In the genomic region with DNA sequence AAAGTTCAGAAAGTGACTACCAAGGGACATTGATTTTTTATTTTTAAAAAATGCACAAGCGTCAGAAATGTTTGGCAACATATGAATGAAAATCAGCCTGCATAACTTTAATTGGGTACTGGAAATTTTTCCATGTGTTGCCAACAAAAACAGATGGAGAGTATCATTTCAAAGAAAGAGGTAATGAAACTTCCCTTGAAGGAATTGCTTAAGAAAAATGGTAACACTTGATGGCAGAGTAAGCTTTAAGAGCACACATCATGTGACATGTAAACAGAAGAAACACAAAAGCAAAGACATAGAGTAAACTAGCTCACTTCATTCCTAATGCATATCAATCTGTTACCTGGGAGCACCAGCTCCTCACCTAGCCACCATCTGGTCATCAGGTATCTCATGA, we compare ENCODE assay signal across 19 cellular contexts. TPM values are rescaled to one million over a fixed set of nuclear protein-coding genes. Genes with fewer than 3 reads are reported as not detected.
"Had no signal": no experiment of that assay in that cellular context is flagged by ENCODE, and none has a peak within 500 bp of the region (broad histone marks: within the 10 kb centered on the region; RNA-seq: fewer than 3 reads in every experiment).

No MANE protein-coding gene starts in this region.

- FAIRE-seq: urothelium cell line had no signal

- H3K36me3 ChIP-seq: breast epithelium, left ventricle myocardium inferior, thyroid gland had no signal

- H3K27me3 ChIP-seq: breast epithelium, dorsolateral prefrontal cortex, thyroid gland had no signal

- ATAC-seq: natural killer cell; stimulated activated naive B cell treated with anti-CD40 and anti-IgM and Interleukin-4, amounts not matched to agents 10 μg/mL and 1 μg/mL and 100 μg/mL, for 72 hours had no signal

- H3K9me3 Mint-ChIP-seq: activated naive CD8-positive, alpha-beta T cell treated with anti-CD3 and anti-CD28 coated beads, Interleukin-2, amount 10 ng/mL, durations not matched to agents 7 days and 5 days; activated T-helper 1 cell treated with anti-CD3 and anti-CD28 coated beads, Interleukin-12 subunit alpha, Interleukin-12 subunit beta, Interleukin-2, Interleukin-4 antibody, amounts not matched to agents 30 ng/mL and 10 ng/mL and 1 ng/mL, durations not matched to agents 14 hours and 24 hours and 36 hours; endodermal cell; natural killer cell; stimulated activated naive B cell treated with anti-CD40 and anti-IgM and Interleukin-4, amounts not matched to agents 10 μg/mL and 1 μg/mL and 100 μg/mL, for 72 hours had no signal

- DNase-seq: activated naive CD8-positive, alpha-beta T cell treated with anti-CD3 and anti-CD28 coated beads, Interleukin-2, amount 10 ng/mL, durations not matched to agents 7 days and 5 days; anterior cingulate cortex; dorsolateral prefrontal cortex; endodermal cell; erythroblast; glutamatergic neuron; left ventricle myocardium inferior; natural killer cell; stimulated activated CD4-positive, alpha-beta T cell treated with anti-CD3 and anti-CD28 coated beads, Interleukin-15, amount 100 ng/mL, for 24 hours; stimulated activated CD4-positive, alpha-beta T cell treated with anti-CD3 and anti-CD28 coated beads, Interleukin-4, amount 100 ng/mL, for 1 hour; stimulated activated naive B cell treated with anti-CD40 and anti-IgM and Interleukin-4, amounts not matched to agents 10 μg/mL and 1 μg/mL and 100 μg/mL, for 72 hours; thyroid gland had no signal

- H3K4me3 Mint-ChIP-seq: activated naive CD8-positive, alpha-beta T cell treated with anti-CD3 and anti-CD28 coated beads, Interleukin-2, amount 10 ng/mL, durations not matched to agents 7 days and 5 days; activated T-helper 1 cell treated with anti-CD3 and anti-CD28 coated beads, Interleukin-12 subunit alpha, Interleukin-12 subunit beta, Interleukin-2, Interleukin-4 antibody, amounts not matched to agents 30 ng/mL and 10 ng/mL and 1 ng/mL, durations not matched to agents 14 hours and 24 hours and 36 hours; endodermal cell; memory B cell; natural killer cell; stimulated activated naive B cell treated with anti-CD40 and anti-IgM and Interleukin-4, amounts not matched to agents 10 μg/mL and 1 μg/mL and 100 μg/mL, for 72 hours had no signal

- H3K9me3 ChIP-seq: breast epithelium, left ventricle myocardium inferior, thyroid gland had no signal

- H3K27ac ChIP-seq: dorsolateral prefrontal cortex, left ventricle myocardium inferior, thyroid gland had no signal

- H3K4me1 Mint-ChIP-seq: activated naive CD8-positive, alpha-beta T cell treated with anti-CD3 and anti-CD28 coated beads, Interleukin-2, amount 10 ng/mL, durations not matched to agents 7 days and 5 days; memory B cell; natural killer cell; stimulated activated naive B cell treated with anti-CD40 and anti-IgM and Interleukin-4, amounts not matched to agents 10 μg/mL and 1 μg/mL and 100 μg/mL, for 72 hours had no signal

- H3K4me1 ChIP-seq: breast epithelium, left ventricle myocardium inferior, thyroid gland had no signal

- H3K27ac Mint-ChIP-seq: activated naive CD8-positive, alpha-beta T cell treated with anti-CD3 and anti-CD28 coated beads, Interleukin-2, amount 10 ng/mL, durations not matched to agents 7 days and 5 days; activated T-helper 1 cell treated with anti-CD3 and anti-CD28 coated beads, Interleukin-12 subunit alpha, Interleukin-12 subunit beta, Interleukin-2, Interleukin-4 antibody, amounts not matched to agents 30 ng/mL and 10 ng/mL and 1 ng/mL, durations not matched to agents 14 hours and 24 hours and 36 hours; endodermal cell; memory B cell; natural killer cell; stimulated activated naive B cell treated with anti-CD40 and anti-IgM and Interleukin-4, amounts not matched to agents 10 μg/mL and 1 μg/mL and 100 μg/mL, for 72 hours had no signal

- H3K36me3 Mint-ChIP-seq: activated naive CD8-positive, alpha-beta T cell treated with anti-CD3 and anti-CD28 coated beads, Interleukin-2, amount 10 ng/mL, durations not matched to agents 7 days and 5 days; memory B cell; natural killer cell; stimulated activated naive B cell treated with anti-CD40 and anti-IgM and Interleukin-4, amounts not matched to agents 10 μg/mL and 1 μg/mL and 100 μg/mL, for 72 hours had no signal

- H3K4me3 ChIP-seq: breast epithelium, dorsolateral prefrontal cortex, left ventricle myocardium inferior, skin epidermis, thyroid gland had no signal

RNA-seq across cellular contexts. Expression of a gene that starts 47.1 kb away (rescaled TPM):
- total RNA-seq: activated CD8-positive, alpha-beta memory T cell treated with anti-CD3 and anti-CD28 coated beads for 36 hours; activated naive CD8-positive, alpha-beta T cell treated with anti-CD3 and anti-CD28 coated beads, Interleukin-2, amount 10 ng/mL, durations not matched to agents 7 days and 5 days; activated T-helper 1 cell treated with anti-CD3 and anti-CD28 coated beads, Interleukin-12 subunit alpha, Interleukin-12 subunit beta, Interleukin-2, Interleukin-4 antibody, amounts not matched to agents 30 ng/mL and 10 ng/mL and 1 ng/mL, durations not matched to agents 14 hours and 24 hours and 36 hours; endodermal cell; left ventricle myocardium inferior; natural killer cell; renal cortical epithelial cell; thyroid gland had no signal
